16 cellular contexts compared by ENCODE assay signal in the genomic region with DNA sequence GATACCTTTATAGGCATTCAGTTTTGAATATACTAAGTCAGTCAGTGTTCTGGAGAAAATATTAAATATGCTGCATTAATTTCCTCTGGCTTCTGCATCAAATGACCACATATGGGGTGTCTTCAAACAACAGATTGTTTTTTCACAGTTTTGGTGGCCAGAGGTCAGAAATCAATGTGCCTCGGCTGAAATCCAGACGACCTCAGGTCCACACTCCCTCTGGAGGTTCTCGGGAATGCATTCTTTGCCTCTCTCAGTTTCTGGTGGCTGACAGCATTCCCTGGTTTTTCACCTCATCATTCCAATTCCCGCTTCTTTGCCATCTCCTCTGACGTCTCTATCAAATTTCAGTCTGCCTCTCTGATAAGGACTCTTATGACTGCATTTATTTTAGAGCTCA.
"Had no signal": no experiment of that assay in that cellular context is flagged by ENCODE, and none has a peak within 500 bp of the region (broad histone marks: within the 10 kb centered on the region; RNA-seq: fewer than 3 reads in every experiment).

No MANE protein-coding gene starts in this region.

- H3K27me3 ChIP-seq: colonic mucosa, neutrophil, pancreas had no signal

- H3K36me3 ChIP-seq: colonic mucosa, neutrophil, pancreas had no signal

- H3K4me3 ChIP-seq: colonic mucosa, mucosa of descending colon, pancreas, smooth muscle cell had no signal

- DNase-seq: cerebellar nuclear complex; colonic mucosa; dermis blood vessel endothelial cell; kidney; left cardiac atrium; mammary epithelial cell; mucosa of descending colon; naive thymus-derived CD8-positive, alpha-beta T cell; pancreas; right cardiac atrium; stimulated activated CD4-positive, alpha-beta T cell treated with anti-CD3 and anti-CD28 coated beads, Interleukin-2, amount 100 ng/mL, for 48 hours; stimulated activated naive CD4-positive, alpha-beta T cell treated with Interleukin-2 at 50 U/mL for 16 hours; trophoblast cell had no signal

- H3K4me1 ChIP-seq: colonic mucosa had no signal

- ATAC-seq: left cardiac atrium; mucosa of descending colon; naive thymus-derived CD8-positive, alpha-beta T cell; pancreas; right cardiac atrium had no signal

- H3K27ac Mint-ChIP-seq: naive thymus-derived CD8-positive, alpha-beta T cell; progenitor cell of endocrine pancreas had no signal

- H3K9me3 Mint-ChIP-seq: naive thymus-derived CD8-positive, alpha-beta T cell had no signal

- H3K27ac ChIP-seq: colonic mucosa, neutrophil, pancreas had no signal

- H3K4me3 Mint-ChIP-seq: naive thymus-derived CD8-positive, alpha-beta T cell had no signal

- H3K9me3 ChIP-seq: colonic mucosa, mucosa of descending colon, neutrophil, pancreas had no signal

- H3K27me3 Mint-ChIP-seq: naive thymus-derived CD8-positive, alpha-beta T cell; progenitor cell of endocrine pancreas had no signal
